In genomic region chr1:21814241-21814918, GRCh38 we compare ENCODE assay signal across 9 cellular contexts. TPM values are rescaled to one million over a fixed set of nuclear protein-coding genes. Genes with fewer than 3 reads are reported as not detected.
A peak's percentile ranks its signal among the peaks of the same experiment; 100 is the strongest.
DNase-seq lines count a peak whose midpoint lies in the region; ATAC-seq and TF ChIP-seq lines count a peak whose summit lies in the region.
"Had no signal": no experiment of that assay in that cellular context is flagged by ENCODE, and none has a peak within 500 bp of the region (broad histone marks: within the 10 kb centered on the region; RNA-seq: fewer than 3 reads in every experiment).

No MANE protein-coding gene starts in this region.

- peaks cover 0 to 5% of the 10 kb centered on the region in 2 donors for H3K4me1 ChIP-seq in ascending aorta

- H3K4me3 ChIP-seq in ascending aorta = peak overlapping the region; percentile 46 to 47

- peak; percentile 52 for DNase-seq in D341Med (ENCODE audit: low spot score)
- DNase-seq in KBM-7 = peak; percentile 72
- no peak for DNase-seq in ascending aorta (ENCODE audit: low spot score in 2 of 2)
- DNase-seq in iPS-NIHi7 (ENCODE audit: extremely low spot score) = peak; percentile 93
- peak; percentile 20 for DNase-seq in stimulated activated CD8-positive, alpha-beta memory T cell treated with anti-CD3 and anti-CD28 coated beads, Interleukin-4, amount 100 ng/mL, for 24 hours (ENCODE audit: low read depth)
- DNase-seq in RPMI8226 = no peak
- no peak for DNase-seq in GM19240 (ENCODE audit: insufficient read length, low spot score)

- TF ChIP-seq CTCF in ascending aorta (IDR thresholded peaks at IDR 0.05) = peak; percentile 7 to 60 (median 53)

- no peaks in the 10 kb centered on the region for H3K36me3 ChIP-seq in ascending aorta

- no peaks in the 10 kb centered on the region for H3K9me3 ChIP-seq in ascending aorta

- in situ Hi-C loops in KBM-7 (cut with MboI; ENCODE audit: low pct_unique_long_range_greater_than_20kb, low sequenced_read_pairs) = no loop called here

- intact Hi-C loops in ascending aorta (cut with DNase I) = no loop called here

- no peaks in the 10 kb centered on the region for H3K27me3 ChIP-seq in ascending aorta

- no peak for ATAC-seq in HG03135 (IDR thresholded peaks at IDR 0.05; ENCODE audit: unreplicated experiment)

- H3K27ac ChIP-seq in ascending aorta = no peak overlapping the region

RNA-seq across cellular contexts. Expression of gene LDLRAD2, which starts 2.3 kb away (rescaled TPM):
- not detected for total RNA-seq in ascending aorta
- total RNA-seq: lung microvascular endothelial cell had no signal

RNA-seq across cellular contexts. Expression of gene USP48, which starts 31.4 kb away (rescaled TPM):
- 41.3 TPM for total RNA-seq in ascending aorta

Comparison
In these comparisons a context has a peak if more than half of its experiments do, and no peak if none do; other contexts are left out.
1. DNase-seq: peak in D341Med (single experiment), KBM-7 (single experiment), iPS-NIHi7 (single experiment) and stimulated activated CD8-positive, alpha-beta memory T cell treated with anti-CD3 and anti-CD28 coated beads, Interleukin-4, amount 100 ng/mL, for 24 hours (single experiment); none in ascending aorta (0 of 2), RPMI8226 (single experiment) and GM19240 (single experiment).